In the genomic region with DNA sequence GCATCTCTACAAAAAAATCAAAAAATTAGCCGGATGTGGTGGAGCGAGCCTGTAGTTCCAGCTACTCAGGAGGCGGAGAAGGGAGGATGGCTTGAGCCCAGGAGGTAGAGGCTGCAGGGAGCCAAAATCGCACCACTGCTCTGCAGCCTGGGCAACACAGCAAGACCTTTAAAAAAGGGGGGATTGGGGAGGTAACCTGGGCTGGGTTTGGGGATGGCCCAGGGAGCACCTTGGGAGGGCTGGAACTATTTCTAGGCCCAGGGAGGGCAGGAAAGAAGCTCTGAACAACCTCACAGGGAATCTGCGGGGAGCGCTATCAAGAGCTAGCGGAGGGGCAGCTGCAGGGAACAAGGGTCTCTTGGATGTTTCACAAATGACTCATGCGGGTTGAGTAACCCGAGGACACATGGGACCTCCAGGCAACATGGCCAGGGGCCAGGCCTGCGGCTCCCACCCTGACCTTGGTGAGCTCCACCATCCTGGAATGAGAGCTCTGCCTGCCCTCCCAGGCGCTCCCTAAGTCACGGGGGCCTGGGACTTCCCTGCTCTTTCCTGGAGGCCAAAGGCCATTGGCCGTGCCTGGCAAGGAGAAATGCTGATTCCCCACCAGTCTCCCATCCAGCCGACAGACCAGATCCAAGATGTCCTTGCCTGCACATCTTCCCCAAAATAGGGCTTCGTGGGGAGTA, we compare ENCODE assay signal across 1 cellular context.
TF ChIP-seq lines count a peak whose summit lies in the region.

No MANE protein-coding gene starts in this region.

TF ChIP-seq in HepG2, 621 proteins besides CTCF, POLR2A, EP300 and RAD21 (continued from another document and continues in another):
- TF ChIP-seq, protein P1, sequence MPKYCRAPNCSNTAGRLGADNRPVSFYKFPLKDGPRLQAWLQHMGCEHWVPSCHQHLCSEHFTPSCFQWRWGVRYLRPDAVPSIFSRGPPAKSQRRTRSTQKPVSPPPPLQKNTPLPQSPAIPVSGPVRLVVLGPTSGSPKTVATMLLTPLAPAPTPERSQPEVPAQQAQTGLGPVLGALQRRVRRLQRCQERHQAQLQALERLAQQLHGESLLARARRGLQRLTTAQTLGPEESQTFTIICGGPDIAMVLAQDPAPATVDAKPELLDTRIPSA (CRISPR knock-in tag; IDR thresholded peaks at IDR 0.05; ENCODE audit: borderline replicate concordance), result no peak; the same call in 1 of the 2 replicates
- TF ChIP-seq HMG20B (CRISPR knock-in tag; conservative IDR thresholded peaks at IDR 0.05) (peak; percentile 74; the same call in 1 of the 2 replicates), TFE3 (CRISPR knock-in tag; IDR thresholded peaks at IDR 0.05) (peak; percentile 95), EEA1 (CRISPR knock-in tag; IDR thresholded peaks at IDR 0.05; ENCODE audit: borderline replicate concordance) (no peak), NR1H2 (CRISPR knock-in tag; IDR thresholded peaks at IDR 0.05; ENCODE audit: borderline replicate concordance, low read depth) (peak; percentile 18; the same call in 1 of the 2 replicates), SRSF4 (IDR thresholded peaks at IDR 0.05; ENCODE audit: low read depth, low read length, poor library complexity, severe bottlenecking) (no peak), ZNF567 (CRISPR knock-in tag; IDR thresholded peaks at IDR 0.05; ENCODE audit: borderline replicate concordance) (no peak), MEIS2 (CRISPR knock-in tag; IDR thresholded peaks at IDR 0.05) (peak; percentile 52; the same call in 1 of the 2 replicates), NFKB2 (CRISPR knock-in tag; IDR thresholded peaks at IDR 0.05; ENCODE audit: borderline replicate concordance) (no peak), ZNF124 (CRISPR knock-in tag; IDR thresholded peaks at IDR 0.05) (peak; percentile 67; the same call in 1 of the 2 replicates), ATRX (CRISPR knock-in tag; IDR thresholded peaks at IDR 0.05; ENCODE audit: borderline replicate concordance) (no peak), RARG (CRISPR knock-in tag; IDR thresholded peaks at IDR 0.05; ENCODE audit: low read depth) (no peak), ZNF841 (CRISPR knock-in tag; IDR thresholded peaks at IDR 0.05; ENCODE audit: borderline replicate concordance) (no peak), STAT5B (CRISPR knock-in tag; IDR thresholded peaks at IDR 0.05) (no peak), ZNF7 (CRISPR knock-in tag; IDR thresholded peaks at IDR 0.05) (no peak), MAFK (conservative IDR thresholded peaks at IDR 0.05 in 1 of 2, IDR thresholded peaks at IDR 0.05 in 1 of 2; ENCODE audit: low read length in 2 of 2) (no peak), MAF1 (CRISPR knock-in tag; IDR thresholded peaks at IDR 0.05; ENCODE audit: borderline replicate concordance) (no peak), ZNF329 (CRISPR knock-in tag; IDR thresholded peaks at IDR 0.05; ENCODE audit: low read depth) (no peak), AHR (CRISPR knock-in tag; IDR thresholded peaks at IDR 0.05) (no peak), CHD4 (IDR thresholded peaks at IDR 0.05; ENCODE audit: borderline replicate concordance, low read length) (0 out of 2 replicates have a peak, but pooled peaks have one; percentile 8), DZIP1 (CRISPR knock-in tag; IDR thresholded peaks at IDR 0.05) (no peak), HNRNPL (IDR thresholded peaks at IDR 0.05; ENCODE audit: low read depth, low read length) (no peak), SOX13 (IDR thresholded peaks at IDR 0.05) (0 out of 2 replicates have a peak, but pooled peaks have one; percentile 27), SOX13 (CRISPR knock-in tag; conservative IDR thresholded peaks at IDR 0.05 in 1 of 2, IDR thresholded peaks at IDR 0.05 in 1 of 2) (peak in 1 of 2 experiments; percentile 83; a peak in 2 of 4 replicates), GLI4 (CRISPR knock-in tag; IDR thresholded peaks at IDR 0.05; ENCODE audit: borderline replicate concordance) (0 out of 2 replicates have a peak, but pooled peaks have one; percentile 51), KDM3A (CRISPR knock-in tag; IDR thresholded peaks at IDR 0.05; ENCODE audit: low read depth) (peak; percentile 46), ARNT2 (CRISPR knock-in tag; IDR thresholded peaks at IDR 0.05; ENCODE audit: low read depth) (no peak), ZNF552 (CRISPR knock-in tag; IDR thresholded peaks at IDR 0.05; ENCODE audit: borderline replicate concordance) (no peak), HMGXB4 (CRISPR knock-in tag; IDR thresholded peaks at IDR 0.05; ENCODE audit: borderline replicate concordance in 1 of 2, low read depth in 1 of 2) (peak in 1 of 2 experiments; percentile 25; a peak in 1 of 4 replicates), PAWR (CRISPR knock-in tag; IDR thresholded peaks at IDR 0.05; ENCODE audit: borderline replicate concordance) (no peak), MTF2 (CRISPR knock-in tag; IDR thresholded peaks at IDR 0.05; ENCODE audit: borderline replicate concordance) (no peak), ZNF569 (CRISPR knock-in tag; IDR thresholded peaks at IDR 0.05; ENCODE audit: borderline replicate concordance) (no peak), MTF1 (CRISPR knock-in tag; IDR thresholded peaks at IDR 0.05) (no peak), ETV6 (CRISPR knock-in tag; conservative IDR thresholded peaks at IDR 0.05) (no peak), ZUFSP (CRISPR knock-in tag; IDR thresholded peaks at IDR 0.05; ENCODE audit: borderline replicate concordance) (no peak), AFF4 (CRISPR knock-in tag; IDR thresholded peaks at IDR 0.05) (peak; percentile 77; the same call in 1 of the 2 replicates)
- TF ChIP-seq, protein P2, sequence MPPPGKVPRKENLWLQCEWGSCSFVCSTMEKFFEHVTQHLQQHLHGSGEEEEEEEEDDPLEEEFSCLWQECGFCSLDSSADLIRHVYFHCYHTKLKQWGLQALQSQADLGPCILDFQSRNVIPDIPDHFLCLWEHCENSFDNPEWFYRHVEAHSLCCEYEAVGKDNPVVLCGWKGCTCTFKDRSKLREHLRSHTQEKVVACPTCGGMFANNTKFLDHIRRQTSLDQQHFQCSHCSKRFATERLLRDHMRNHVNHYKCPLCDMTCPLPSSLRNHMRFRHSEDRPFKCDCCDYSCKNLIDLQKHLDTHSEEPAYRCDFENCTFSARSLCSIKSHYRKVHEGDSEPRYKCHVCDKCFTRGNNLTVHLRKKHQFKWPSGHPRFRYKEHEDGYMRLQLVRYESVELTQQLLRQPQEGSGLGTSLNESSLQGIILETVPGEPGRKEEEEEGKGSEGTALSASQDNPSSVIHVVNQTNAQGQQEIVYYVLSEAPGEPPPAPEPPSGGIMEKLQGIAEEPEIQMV (CRISPR knock-in tag; IDR thresholded peaks at IDR 0.05; ENCODE audit: low read depth), result no peak
- TF ChIP-seq, protein P3, sequence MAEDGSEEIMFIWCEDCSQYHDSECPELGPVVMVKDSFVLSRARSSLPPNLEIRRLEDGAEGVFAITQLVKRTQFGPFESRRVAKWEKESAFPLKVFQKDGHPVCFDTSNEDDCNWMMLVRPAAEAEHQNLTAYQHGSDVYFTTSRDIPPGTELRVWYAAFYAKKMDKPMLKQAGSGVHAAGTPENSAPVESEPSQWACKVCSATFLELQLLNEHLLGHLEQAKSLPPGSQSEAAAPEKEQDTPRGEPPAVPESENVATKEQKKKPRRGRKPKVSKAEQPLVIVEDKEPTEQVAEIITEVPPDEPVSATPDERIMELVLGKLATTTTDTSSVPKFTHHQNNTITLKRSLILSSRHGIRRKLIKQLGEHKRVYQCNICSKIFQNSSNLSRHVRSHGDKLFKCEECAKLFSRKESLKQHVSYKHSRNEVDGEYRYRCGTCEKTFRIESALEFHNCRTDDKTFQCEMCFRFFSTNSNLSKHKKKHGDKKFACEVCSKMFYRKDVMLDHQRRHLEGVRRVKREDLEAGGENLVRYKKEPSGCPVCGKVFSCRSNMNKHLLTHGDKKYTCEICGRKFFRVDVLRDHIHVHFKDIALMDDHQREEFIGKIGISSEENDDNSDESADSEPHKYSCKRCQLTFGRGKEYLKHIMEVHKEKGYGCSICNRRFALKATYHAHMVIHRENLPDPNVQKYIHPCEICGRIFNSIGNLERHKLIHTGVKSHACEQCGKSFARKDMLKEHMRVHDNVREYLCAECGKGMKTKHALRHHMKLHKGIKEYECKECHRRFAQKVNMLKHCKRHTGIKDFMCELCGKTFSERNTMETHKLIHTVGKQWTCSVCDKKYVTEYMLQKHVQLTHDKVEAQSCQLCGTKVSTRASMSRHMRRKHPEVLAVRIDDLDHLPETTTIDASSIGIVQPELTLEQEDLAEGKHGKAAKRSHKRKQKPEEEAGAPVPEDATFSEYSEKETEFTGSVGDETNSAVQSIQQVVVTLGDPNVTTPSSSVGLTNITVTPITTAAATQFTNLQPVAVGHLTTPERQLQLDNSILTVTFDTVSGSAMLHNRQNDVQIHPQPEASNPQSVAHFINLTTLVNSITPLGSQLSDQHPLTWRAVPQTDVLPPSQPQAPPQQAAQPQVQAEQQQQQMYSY (CRISPR knock-in tag; IDR thresholded peaks at IDR 0.05), result no peak
- TF ChIP-seq, protein P4, sequence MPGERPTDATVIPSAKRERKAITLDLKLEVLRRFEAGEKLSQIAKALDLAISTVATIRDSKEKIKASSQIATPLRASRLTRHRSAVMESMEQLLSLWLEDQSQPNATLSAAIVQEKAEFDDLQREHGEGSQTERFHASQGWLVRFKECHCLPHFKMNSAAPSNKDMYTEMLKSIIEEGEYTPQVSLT (CRISPR knock-in tag; IDR thresholded peaks at IDR 0.05; ENCODE audit: borderline replicate concordance, low read depth), result no peak; the same call in 1 of the 2 replicates
